16 cellular contexts compared by ENCODE assay signal in genomic region chr1:36070349-36070748, GRCh38. TPM values are rescaled to one million over a fixed set of nuclear protein-coding genes. Genes with fewer than 3 reads are reported as not detected.
A peak's percentile ranks its signal among the peaks of the same experiment; 100 is the strongest.
DNase-seq lines count a peak whose midpoint lies in the region; ATAC-seq, FAIRE-seq and TF ChIP-seq lines count a peak whose summit lies in the region.
"Had no signal": no experiment of that assay in that cellular context is flagged by ENCODE, and none has a peak within 500 bp of the region (broad histone marks: within the 10 kb centered on the region; RNA-seq: fewer than 3 reads in every experiment).

No MANE protein-coding gene starts in this region.

- TF ChIP-seq EP300 in K562 (IDR thresholded peaks at IDR 0.05; ENCODE audit: low read length): no peak

- no peak overlapping the region for H3K4me3 Mint-ChIP-seq in natural killer cell treated with Interleukin-12 subunit alpha and Interleukin-12 subunit beta and Interleukin-15 and Interleukin-18, amount 100 ng/mL, for 72 hours
- no peak overlapping the region for H3K4me3 Mint-ChIP-seq in activated CD4-positive, alpha-beta memory T cell treated with anti-CD3 and anti-CD28 coated beads, Interleukin-2, amount 10 ng/mL, durations not matched to agents 7 days and 5 days
- H3K4me3 Mint-ChIP-seq: H9, T-cell had no signal

- in situ Hi-C loops in K562 (cut with MboI): no loop called here

- intact Hi-C loops in K562 (cut with micrococcal nuclease) (no loop called here), kidney (cut with DNase I) (no loop called here)

- no peaks in the 10 kb centered on the region for H4K20me1 ChIP-seq in K562 (replicated peaks; ENCODE audit: control insufficient read depth, insufficient read depth, low read length)

- DNase-seq in NCI-H345 (lab: John Stamatoyannopoulos, UW): peak; percentile 29
- no peak for DNase-seq in NCI-H345 treated with DMSO at 0.1 percent for 48 hours (lab: John Stamatoyannopoulos, UW; ENCODE audit: unreplicated experiment)
- DNase-seq in NCI-H2196 (lab: John Stamatoyannopoulos, UW; ENCODE audit: unreplicated experiment): peak; percentile 13
- DNase-seq in K562 (ENCODE audit: extremely low read depth in 1 of 4, low spot score in 3 of 4): no peak
- DNase-seq in natural killer cell treated with Interleukin-12 subunit alpha and Interleukin-12 subunit beta and Interleukin-15 and Interleukin-18, amount 100 ng/mL, for 72 hours (ENCODE audit: low spot score): no peak
- DNase-seq in kidney: no peak
- no peak for DNase-seq in RPMI8226
- DNase-seq in activated CD4-positive, alpha-beta memory T cell treated with anti-CD3 and anti-CD28 coated beads, Interleukin-2, amount 10 ng/mL, durations not matched to agents 7 days and 5 days: no peak
- DNase-seq: H9, Kasumi-1, NCI-H2029, PC-9, T-cell had no signal

- no peaks in the 10 kb centered on the region for H3K27me3 Mint-ChIP-seq in natural killer cell treated with Interleukin-12 subunit alpha and Interleukin-12 subunit beta and Interleukin-15 and Interleukin-18, amount 100 ng/mL, for 72 hours
- H3K27me3 Mint-ChIP-seq in activated CD4-positive, alpha-beta memory T cell treated with anti-CD3 and anti-CD28 coated beads, Interleukin-2, amount 10 ng/mL, durations not matched to agents 7 days and 5 days: no peaks in the 10 kb centered on the region
- H3K27me3 Mint-ChIP-seq: T-cell had no signal

- no peak overlapping the region for H3K9ac ChIP-seq in K562 (ENCODE audit: insufficient read depth in 1 of 2, low read depth in 2 of 2, low read length in 2 of 2)
- H3K9ac ChIP-seq in kidney (ENCODE audit: low read length in 2 of 2): no peak overlapping the region

- H3K4me2 ChIP-seq in K562 (ENCODE audit: insufficient read depth, low read length): no peak overlapping the region
- H3K4me2 ChIP-seq: A549, PC-9 had no signal

- H3K4me3 ChIP-seq in K562: no peak overlapping the region
- H3K4me3 ChIP-seq in kidney (ENCODE audit: low read length in 2 of 2): no peak overlapping the region
- H3K4me3 ChIP-seq: A549, PC-9, SK-N-MC had no signal

- POLR2A ChIA-PET in K562 (lab: Yijun Ruan, JAX): interaction anchor here (0.6 kb wide), 2 partner anchors 27 to 1599 kb away, joined by 3 to 4 read pairs; no protein-coding TSS in a partner anchor
- POLR2A ChIA-PET in activated CD4-positive, alpha-beta memory T cell treated with anti-CD3 and anti-CD28 coated beads, Interleukin-2, amount 10 ng/mL, durations not matched to agents 7 days and 5 days (lab: Charles Lee): no interaction called here

- no peaks in the 10 kb centered on the region for H3K27me3 ChIP-seq in K562 (ENCODE audit: control insufficient read depth in 2 of 2, insufficient read depth in 2 of 2, low read length in 2 of 2)

- H3K4me1 ChIP-seq in K562 (replicated peaks in 1 of 2; ENCODE audit: control insufficient read depth in 2 of 2, insufficient read depth in 2 of 2, low read length in 2 of 2) (no peaks in the 10 kb centered on the region), kidney (ENCODE audit: control insufficient read depth in 1 of 2, insufficient read depth in 1 of 2, low read depth in 1 of 2, low read length in 2 of 2) (no peaks in the 10 kb centered on the region)
- H3K4me1 ChIP-seq: A549 had no signal

- TF ChIP-seq CTCF in K562 (IDR thresholded peaks at IDR 0.05 in 2 of 3, conservative IDR thresholded peaks at IDR 0.05 in 1 of 3; ENCODE audit: insufficient read depth in 2 of 3, low read depth in 1 of 3, low read length in 3 of 3) (no peak), kidney (IDR thresholded peaks at IDR 0.05; ENCODE audit: borderline replicate concordance, extremely low read depth, insufficient read depth) (no peak)

- no peak overlapping the region for H3K27ac ChIP-seq in K562 (ENCODE audit: extremely low read depth, low read depth, low read length)
- H3K27ac ChIP-seq in kidney (ENCODE audit: low read depth in 2 of 2, low read length in 2 of 2): no peak overlapping the region
- H3K27ac ChIP-seq: A549, C4-2B, PC-9, SK-N-MC had no signal

- no peaks in the 10 kb centered on the region for H3K36me3 Mint-ChIP-seq in natural killer cell treated with Interleukin-12 subunit alpha and Interleukin-12 subunit beta and Interleukin-15 and Interleukin-18, amount 100 ng/mL, for 72 hours
- no peaks in the 10 kb centered on the region for H3K36me3 Mint-ChIP-seq in activated CD4-positive, alpha-beta memory T cell treated with anti-CD3 and anti-CD28 coated beads, Interleukin-2, amount 10 ng/mL, durations not matched to agents 7 days and 5 days (ENCODE audit: low read depth)
- H3K36me3 Mint-ChIP-seq: T-cell had no signal

- BruUV-seq in K562 (replicated peaks; lab: Mats Ljungman, UMichigan): no TSS peak

- 62% methylated on average over 2 of the region's 2 CpGs for WGBS in K562 (ENCODE audit: insufficient coverage, low coverage, missing lambda C conversion rate)

- no peaks in the 10 kb centered on the region for H3K79me2 ChIP-seq in K562 (ENCODE audit: control insufficient read depth, insufficient read depth, low read length)

- FAIRE-seq in K562 (lab: Jason Lieb, UNC) (no peak), kidney (lab: Jason Lieb, UNC) (no peak)
- FAIRE-seq: A549 had no signal

- no peak overlapping the region for H2AFZ ChIP-seq in K562 (ENCODE audit: low read depth, low read length)
- H2AFZ ChIP-seq: PC-9 had no signal

- no peak for TF ChIP-seq POLR2A in K562 (conservative IDR thresholded peaks at IDR 0.05)

- no peaks in the 10 kb centered on the region for H3K4me1 Mint-ChIP-seq in natural killer cell treated with Interleukin-12 subunit alpha and Interleukin-12 subunit beta and Interleukin-15 and Interleukin-18, amount 100 ng/mL, for 72 hours (ENCODE audit: low read depth in 2 of 2)
- H3K4me1 Mint-ChIP-seq in activated CD4-positive, alpha-beta memory T cell treated with anti-CD3 and anti-CD28 coated beads, Interleukin-2, amount 10 ng/mL, durations not matched to agents 7 days and 5 days: peaks cover 2% of the 10 kb centered on the region
- H3K4me1 Mint-ChIP-seq: T-cell had no signal

- no peaks in the 10 kb centered on the region for H3K9me1 ChIP-seq in K562 (ENCODE audit: control insufficient read depth, insufficient read depth, low read length)

- H3K9me3 ChIP-seq in K562 (replicated peaks; ENCODE audit: control insufficient read depth, insufficient read depth, low read depth, low read length) (no peaks in the 10 kb centered on the region), kidney (ENCODE audit: control insufficient read depth in 1 of 2, low read length in 2 of 2) (no peaks in the 10 kb centered on the region)
- H3K9me3 ChIP-seq: A549 had no signal

- no peak for TF ChIP-seq RAD21 in K562 (CRISPR knock-in tag; conservative IDR thresholded peaks at IDR 0.05 in 1 of 2, IDR thresholded peaks at IDR 0.05 in 1 of 2)

- CTCF ChIA-PET in K562 (lab: Yijun Ruan, JAX; ENCODE audit: low intra/inter-chr PET ratio): no interaction called here
- CTCF ChIA-PET in activated CD4-positive, alpha-beta memory T cell treated with anti-CD3 and anti-CD28 coated beads, Interleukin-2, amount 10 ng/mL, durations not matched to agents 7 days and 5 days (lab: Charles Lee): interaction anchor here (0.6 kb wide), 1 partner anchor 17 kb away, joined by 7 read pairs; no protein-coding TSS in a partner anchor

- H3K27ac Mint-ChIP-seq in natural killer cell treated with Interleukin-12 subunit alpha and Interleukin-12 subunit beta and Interleukin-15 and Interleukin-18, amount 100 ng/mL, for 72 hours: no peak overlapping the region
- H3K27ac Mint-ChIP-seq in activated CD4-positive, alpha-beta memory T cell treated with anti-CD3 and anti-CD28 coated beads, Interleukin-2, amount 10 ng/mL, durations not matched to agents 7 days and 5 days: no peak overlapping the region
- H3K27ac Mint-ChIP-seq: H9, T-cell had no signal

- no peak for ATAC-seq in K562
- ATAC-seq in natural killer cell treated with Interleukin-12 subunit alpha and Interleukin-12 subunit beta and Interleukin-15 and Interleukin-18, amount 100 ng/mL, for 72 hours: no peak
- ATAC-seq: A549, T-cell had no signal

- H3K9me3 Mint-ChIP-seq in natural killer cell treated with Interleukin-12 subunit alpha and Interleukin-12 subunit beta and Interleukin-15 and Interleukin-18, amount 100 ng/mL, for 72 hours: no peaks in the 10 kb centered on the region
- no peaks in the 10 kb centered on the region for H3K9me3 Mint-ChIP-seq in activated CD4-positive, alpha-beta memory T cell treated with anti-CD3 and anti-CD28 coated beads, Interleukin-2, amount 10 ng/mL, durations not matched to agents 7 days and 5 days
- H3K9me3 Mint-ChIP-seq: H9, T-cell had no signal

- no peaks in the 10 kb centered on the region for H3K36me3 ChIP-seq in K562 (ENCODE audit: control insufficient read depth, insufficient read depth, low read length)
- H3K36me3 ChIP-seq in kidney (ENCODE audit: control insufficient read depth in 1 of 2, insufficient read depth in 2 of 2, low read length in 2 of 2): no peaks in the 10 kb centered on the region

RNA-seq across cellular contexts. Expression of gene TEKT2, which starts 13.5 kb away (rescaled TPM):
- 0.62 TPM in 1 of 2 replicates, not detected in the other for total RNA-seq in K562 (2011; cell fraction: chromatin; rRNA removed; ENCODE audit: low replicate concordance)
- 0.92 and 1.0 TPM in 2 replicates for total RNA-seq in K562 (2011; cell fraction: nucleolus; rRNA removed)
- 0.66 and 0.92 TPM in 2 replicates for total RNA-seq in K562 (2011; cell fraction: nucleoplasm; rRNA removed)
- total RNA-seq in K562 (2014; rRNA removed) (0.36 TPM in 1 of 2 replicates, not detected in the other), K562 (2014; rRNA removed; fragmentation: Illumina TruSeq; extraction: Trizol) (0.19 TPM in 1 of 2 replicates, not detected in the other), K562 (2015; rRNA removed; fragmentation: Illumina TruSeq; extraction: Trizol) (0.19 and 0.40 TPM in 2 replicates), K562 (2021) (0.60 and 0.78 TPM in 2 replicates), kidney (5.7 TPM)
- polyA plus RNA-seq in K562 (2011; rRNA removed) (0.06 and 0.24 TPM in 2 replicates), K562 (2014; fragmentation: Illumina TruSeq; extraction: Trizol) (0.24 and 0.37 TPM in 2 replicates), K562 (2014; fragmentation: Nextera tagmentation; extraction: Ambion mirVana) (under 1 TPM; 0.08 to 0.14 TPM), K562 (2014; rRNA removed) (0.19 and 0.94 TPM in 2 replicates), kidney (ENCODE audit: insufficient read depth, low read depth, low replicate concordance) (2.4 TPM)
- polyA plus RNA-seq in K562 (2011; cell fraction: cytosol; rRNA removed): 0.19 and 0.25 TPM in 2 replicates
- 0.41 and 0.68 TPM in 2 replicates for polyA plus RNA-seq in K562 (2011; cell fraction: nucleus; rRNA removed)
- 0.21 and 0.25 TPM in 2 replicates for polyA plus RNA-seq in K562 (2012)
- not detected in 2 replicates for polyA minus RNA-seq in K562 (2011; rRNA and poly(A)+ RNA removed)
- polyA minus RNA-seq in K562 (2011; cell fraction: cytosol; rRNA and poly(A)+ RNA removed): not detected in 2 replicates
- polyA minus RNA-seq in K562 (2011; cell fraction: nucleus; rRNA and poly(A)+ RNA removed): 0.56 TPM in 1 of 2 replicates, not detected in the other
- total RNA-seq in natural killer cell treated with Interleukin-12 subunit alpha and Interleukin-12 subunit beta and Interleukin-15 and Interleukin-18, amount 100 ng/mL, for 72 hours: not detected
- not detected for total RNA-seq in activated CD4-positive, alpha-beta memory T cell treated with anti-CD3 and anti-CD28 coated beads, Interleukin-2, amount 10 ng/mL, durations not matched to agents 7 days and 5 days

RNA-seq across cellular contexts. Expression of gene ADPRS, which starts 18.3 kb away (rescaled TPM):
- total RNA-seq in K562 (2011; cell fraction: chromatin; rRNA removed; ENCODE audit: low replicate concordance): 6.1 and 18.5 TPM in 2 replicates
- total RNA-seq in K562 (2011; cell fraction: nucleolus; rRNA removed): 17.3 and 17.4 TPM in 2 replicates
- 12.3 and 12.6 TPM in 2 replicates for total RNA-seq in K562 (2011; cell fraction: nucleoplasm; rRNA removed)
- total RNA-seq in K562 (2014; rRNA removed) (40.0 and 52.5 TPM in 2 replicates), K562 (2014; rRNA removed; fragmentation: Illumina TruSeq; extraction: Trizol) (15.1 and 21.2 TPM in 2 replicates), K562 (2015; rRNA removed; fragmentation: Illumina TruSeq; extraction: Trizol) (26.7 and 27.4 TPM in 2 replicates), K562 (2021) (30.9 and 33.4 TPM in 2 replicates), kidney (26.9 TPM)
- polyA plus RNA-seq in K562 (2011; rRNA removed) (34.4 and 37.0 TPM in 2 replicates), K562 (2014; fragmentation: Illumina TruSeq; extraction: Trizol) (25.2 and 26.7 TPM in 2 replicates), K562 (2014; fragmentation: Nextera tagmentation; extraction: Ambion mirVana) (1 to 10 TPM; 5.9 to 8.4 TPM), K562 (2014; rRNA removed) (29.9 and 37.2 TPM in 2 replicates), kidney (ENCODE audit: insufficient read depth, low read depth, low replicate concordance) (36.4 TPM)
- polyA plus RNA-seq in K562 (2011; cell fraction: cytosol; rRNA removed): 43.8 and 51.3 TPM in 2 replicates
- polyA plus RNA-seq in K562 (2011; cell fraction: nucleus; rRNA removed): 27.6 and 28.3 TPM in 2 replicates
- 24.0 and 26.0 TPM in 2 replicates for polyA plus RNA-seq in K562 (2012)
- 12.3 and 15.7 TPM in 2 replicates for polyA minus RNA-seq in K562 (2011; rRNA and poly(A)+ RNA removed)
- polyA minus RNA-seq in K562 (2011; cell fraction: cytosol; rRNA and poly(A)+ RNA removed): 12.0 and 12.3 TPM in 2 replicates
- polyA minus RNA-seq in K562 (2011; cell fraction: nucleus; rRNA and poly(A)+ RNA removed): 4.6 and 6.2 TPM in 2 replicates
- 10 to 100 TPM; 43.5 to 47.9 TPM for total RNA-seq in natural killer cell treated with Interleukin-12 subunit alpha and Interleukin-12 subunit beta and Interleukin-15 and Interleukin-18, amount 100 ng/mL, for 72 hours
- 10 to 100 TPM; 29.7 to 29.9 TPM for total RNA-seq in activated CD4-positive, alpha-beta memory T cell treated with anti-CD3 and anti-CD28 coated beads, Interleukin-2, amount 10 ng/mL, durations not matched to agents 7 days and 5 days

RNA-seq across cellular contexts. Expression of gene COL8A2, which starts 54.7 kb away (rescaled TPM):
- total RNA-seq in K562 (2011; cell fraction: chromatin; rRNA removed; ENCODE audit: low replicate concordance): 0.07 and 0.11 TPM in 2 replicates
- total RNA-seq in K562 (2011; cell fraction: nucleolus; rRNA removed): 0.13 and 0.17 TPM in 2 replicates
- 0.07 TPM in 1 of 2 replicates, not detected in the other for total RNA-seq in K562 (2011; cell fraction: nucleoplasm; rRNA removed)
- total RNA-seq in K562 (2014; rRNA removed): 0.14 TPM in 1 of 2 replicates, not detected in the other
- total RNA-seq in K562 (2014; rRNA removed; fragmentation: Illumina TruSeq; extraction: Trizol): 0.03 TPM in 1 of 2 replicates, not detected in the other
- not detected in 2 replicates for total RNA-seq in K562 (2015; rRNA removed; fragmentation: Illumina TruSeq; extraction: Trizol)
- total RNA-seq in K562 (2021): 0.04 and 0.09 TPM in 2 replicates
- 0.04 TPM in 2 replicates for polyA plus RNA-seq in K562 (2011; rRNA removed)
- 0.09 TPM in 1 of 2 replicates, not detected in the other for polyA plus RNA-seq in K562 (2011; cell fraction: cytosol; rRNA removed)
- polyA plus RNA-seq in K562 (2011; cell fraction: nucleus; rRNA removed): 0.11 TPM in 1 of 2 replicates, not detected in the other
- polyA plus RNA-seq in K562 (2012): 0.01 and 0.07 TPM in 2 replicates
- 0.07 TPM in 1 of 2 replicates, not detected in the other for polyA plus RNA-seq in K562 (2014; fragmentation: Illumina TruSeq; extraction: Trizol)
- not detected for polyA plus RNA-seq in K562 (2014; fragmentation: Nextera tagmentation; extraction: Ambion mirVana)
- polyA plus RNA-seq in K562 (2014; rRNA removed): 0.03 TPM in 1 of 2 replicates, not detected in the other
- not detected in 2 replicates for polyA minus RNA-seq in K562 (2011; rRNA and poly(A)+ RNA removed)
- not detected in 2 replicates for polyA minus RNA-seq in K562 (2011; cell fraction: cytosol; rRNA and poly(A)+ RNA removed)
- polyA minus RNA-seq in K562 (2011; cell fraction: nucleus; rRNA and poly(A)+ RNA removed): 0.13 TPM in 1 of 2 replicates, not detected in the other
- total RNA-seq in natural killer cell treated with Interleukin-12 subunit alpha and Interleukin-12 subunit beta and Interleukin-15 and Interleukin-18, amount 100 ng/mL, for 72 hours: under 1 TPM in 1 of 2 donors, not detected in 1; 0.08 TPM
- total RNA-seq in kidney: 6.4 TPM
- 0.90 TPM for polyA plus RNA-seq in kidney (ENCODE audit: insufficient read depth, low read depth, low replicate concordance)
- not detected for total RNA-seq in activated CD4-positive, alpha-beta memory T cell treated with anti-CD3 and anti-CD28 coated beads, Interleukin-2, amount 10 ng/mL, durations not matched to agents 7 days and 5 days

Comparison
In these comparisons a context has a peak if more than half of its experiments do, and no peak if none do; other contexts are left out.
1. DNase-seq: peak in NCI-H345 (single experiment) and NCI-H2196 (single experiment); none in NCI-H345 treated with DMSO at 0.1 percent for 48 hours (single experiment), K562 (0 of 4), natural killer cell treated with Interleukin-12 subunit alpha and Interleukin-12 subunit beta and Interleukin-15 and Interleukin-18, amount 100 ng/mL, for 72 hours (single experiment), kidney (single experiment), RPMI8226 (single experiment) and activated CD4-positive, alpha-beta memory T cell treated with anti-CD3 and anti-CD28 coated beads, Interleukin-2, amount 10 ng/mL, durations not matched to agents 7 days and 5 days (single experiment).